Comparison of ENCODE assay signal across 8 cellular contexts in the genomic region with DNA sequence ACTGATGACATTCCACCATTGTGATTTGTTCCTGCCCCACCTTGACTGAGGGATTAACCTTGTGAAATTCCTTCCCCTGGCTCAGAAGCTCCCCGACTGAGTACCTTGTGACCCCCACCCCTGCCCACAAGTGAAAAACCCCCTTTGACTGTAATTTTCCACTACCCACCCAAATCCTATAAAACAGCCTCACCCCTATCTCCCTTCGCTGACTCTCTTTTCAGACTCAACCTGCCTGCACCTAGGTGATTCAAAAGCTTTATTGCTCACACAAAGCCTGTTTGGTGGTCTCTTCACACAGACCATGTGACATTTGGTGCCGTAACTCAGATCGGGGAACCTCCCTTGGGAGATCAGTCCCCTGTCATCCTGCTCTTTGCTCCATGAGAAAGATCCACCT. TPM values are rescaled to one million over a fixed set of nuclear protein-coding genes. Genes with fewer than 3 reads are reported as not detected.
"Had no signal": no experiment of that assay in that cellular context is flagged by ENCODE, and none has a peak within 500 bp of the region (broad histone marks: within the 10 kb centered on the region; RNA-seq: fewer than 3 reads in every experiment).

No MANE protein-coding gene starts in this region.

RNA-seq across cellular contexts. Expression of gene SELL, which starts 28.3 kb away (rescaled TPM):
- total RNA-seq: HT1080, IMR-90, NCI-H460 had no signal

RNA-seq across cellular contexts. Expression of gene SELE, which starts 50.7 kb away (rescaled TPM):
- total RNA-seq: HT1080, IMR-90, NCI-H460, PC-9, RPMI7951, T-cell had no signal

RNA-seq across cellular contexts. Expression of gene SELP, which starts 53.2 kb away (rescaled TPM):
- total RNA-seq: HepG2, HT1080, IMR-90, NCI-H460, PC-9, RPMI7951, SJSA1 had no signal
